ENCODE assay signal across 1 cellular context in genomic region chr17:76442341-76443338, GRCh38.
A peak's percentile ranks its signal among the peaks of the same experiment; 100 is the strongest.
TF ChIP-seq lines count a peak whose summit lies in the region.

No MANE protein-coding gene starts in this region.

TF ChIP-seq in K562, 482 proteins besides CTCF, POLR2A, EP300 and RAD21 (continued from another document and continues in another):
- TF ChIP-seq NR0B1 (IDR thresholded peaks at IDR 0.05; ENCODE audit: partially characterized antibody) = no peak
- 0 out of 2 replicates have a peak, but pooled peaks have one; percentile 12 for TF ChIP-seq CEBPB (tag; IDR thresholded peaks at IDR 0.05)
- no peak for TF ChIP-seq SMARCE1 (IDR thresholded peaks at IDR 0.05)
- TF ChIP-seq, protein P1, sequence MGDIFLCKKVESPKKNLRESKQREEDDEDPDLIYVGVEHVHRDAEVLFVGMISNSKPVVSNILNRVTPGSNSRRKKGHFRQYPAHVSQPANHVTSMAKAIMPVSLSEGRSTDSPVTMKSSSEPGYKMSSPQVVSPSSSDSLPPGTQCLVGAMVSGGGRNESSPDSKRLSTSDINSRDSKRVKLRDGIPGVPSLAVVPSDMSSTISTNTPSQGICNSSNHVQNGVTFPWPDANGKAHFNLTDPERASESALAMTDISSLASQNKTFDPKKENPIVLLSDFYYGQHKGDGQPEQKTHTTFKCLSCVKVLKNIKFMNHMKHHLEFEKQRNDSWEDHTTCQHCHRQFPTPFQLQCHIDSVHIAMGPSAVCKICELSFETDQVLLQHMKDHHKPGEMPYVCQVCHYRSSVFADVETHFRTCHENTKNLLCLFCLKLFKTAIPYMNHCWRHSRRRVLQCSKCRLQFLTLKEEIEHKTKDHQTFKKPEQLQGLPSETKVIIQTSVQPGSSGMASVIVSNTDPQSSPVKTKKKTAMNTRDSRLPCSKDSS (IDR thresholded peaks at IDR 0.05; ENCODE audit: low read depth, partially characterized antibody) = no peak
- no peak for TF ChIP-seq RBM14 (IDR thresholded peaks at IDR 0.05; ENCODE audit: borderline replicate concordance, insufficient read depth, low read depth, low read length)
- TF ChIP-seq ZNF12 (CRISPR knock-in tag; IDR thresholded peaks at IDR 0.05) = no peak
- no peak for TF ChIP-seq CBX1 (IDR thresholded peaks at IDR 0.05; ENCODE audit: low read depth)
- TF ChIP-seq TEAD2 (tag; IDR thresholded peaks at IDR 0.05) = no peak
- TF ChIP-seq KDM5B (IDR thresholded peaks at IDR 0.05; ENCODE audit: insufficient replicate concordance, low read depth, low read length) = no peak
- TF ChIP-seq, protein P2, sequence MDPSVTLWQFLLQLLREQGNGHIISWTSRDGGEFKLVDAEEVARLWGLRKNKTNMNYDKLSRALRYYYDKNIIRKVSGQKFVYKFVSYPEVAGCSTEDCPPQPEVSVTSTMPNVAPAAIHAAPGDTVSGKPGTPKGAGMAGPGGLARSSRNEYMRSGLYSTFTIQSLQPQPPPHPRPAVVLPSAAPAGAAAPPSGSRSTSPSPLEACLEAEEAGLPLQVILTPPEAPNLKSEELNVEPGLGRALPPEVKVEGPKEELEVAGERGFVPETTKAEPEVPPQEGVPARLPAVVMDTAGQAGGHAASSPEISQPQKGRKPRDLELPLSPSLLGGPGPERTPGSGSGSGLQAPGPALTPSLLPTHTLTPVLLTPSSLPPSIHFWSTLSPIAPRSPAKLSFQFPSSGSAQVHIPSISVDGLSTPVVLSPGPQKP (CRISPR knock-in tag; IDR thresholded peaks at IDR 0.05) = no peak
- TF ChIP-seq LEF1 (IDR thresholded peaks at IDR 0.05) = 0 out of 2 replicates have a peak, but pooled peaks have one; percentile 30
- TF ChIP-seq PHF8 (IDR thresholded peaks at IDR 0.05; ENCODE audit: borderline replicate concordance, low read length) = no peak
- no peak for TF ChIP-seq ZEB2 (IDR thresholded peaks at IDR 0.05)
- TF ChIP-seq ZNF511 (CRISPR knock-in tag; IDR thresholded peaks at IDR 0.05) = no peak
- no peak for TF ChIP-seq TRIM28 (IDR thresholded peaks at IDR 0.05)
- no peak for TF ChIP-seq GTF2A2 (tag; IDR thresholded peaks at IDR 0.05)
- TF ChIP-seq USF1 (CRISPR knock-in tag; IDR thresholded peaks at IDR 0.05) = no peak
- no peak for TF ChIP-seq ATF2 (CRISPR knock-in tag; IDR thresholded peaks at IDR 0.05)
- no peak for TF ChIP-seq ZNF232 (CRISPR knock-in tag; IDR thresholded peaks at IDR 0.05)
- TF ChIP-seq OTX1 (CRISPR knock-in tag; IDR thresholded peaks at IDR 0.05) = no peak
- TF ChIP-seq, protein P3, sequence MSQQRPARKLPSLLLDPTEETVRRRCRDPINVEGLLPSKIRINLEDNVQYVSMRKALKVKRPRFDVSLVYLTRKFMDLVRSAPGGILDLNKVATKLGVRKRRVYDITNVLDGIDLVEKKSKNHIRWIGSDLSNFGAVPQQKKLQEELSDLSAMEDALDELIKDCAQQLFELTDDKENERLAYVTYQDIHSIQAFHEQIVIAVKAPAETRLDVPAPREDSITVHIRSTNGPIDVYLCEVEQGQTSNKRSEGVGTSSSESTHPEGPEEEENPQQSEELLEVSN (IDR thresholded peaks at IDR 0.05; ENCODE audit: borderline replicate concordance in 1 of 2, extremely low read depth in 1 of 2, insufficient read depth in 1 of 2, insufficient read length in 1 of 2, low read depth in 1 of 2, low read length in 1 of 2, poor library complexity in 1 of 2, severe bottlenecking in 1 of 2) = peak in 1 of 2 experiments; percentile 28
- TF ChIP-seq NONO (IDR thresholded peaks at IDR 0.05; ENCODE audit: low read depth in 2 of 2, low read length in 1 of 2) = no peak
- TF ChIP-seq, protein P4, sequence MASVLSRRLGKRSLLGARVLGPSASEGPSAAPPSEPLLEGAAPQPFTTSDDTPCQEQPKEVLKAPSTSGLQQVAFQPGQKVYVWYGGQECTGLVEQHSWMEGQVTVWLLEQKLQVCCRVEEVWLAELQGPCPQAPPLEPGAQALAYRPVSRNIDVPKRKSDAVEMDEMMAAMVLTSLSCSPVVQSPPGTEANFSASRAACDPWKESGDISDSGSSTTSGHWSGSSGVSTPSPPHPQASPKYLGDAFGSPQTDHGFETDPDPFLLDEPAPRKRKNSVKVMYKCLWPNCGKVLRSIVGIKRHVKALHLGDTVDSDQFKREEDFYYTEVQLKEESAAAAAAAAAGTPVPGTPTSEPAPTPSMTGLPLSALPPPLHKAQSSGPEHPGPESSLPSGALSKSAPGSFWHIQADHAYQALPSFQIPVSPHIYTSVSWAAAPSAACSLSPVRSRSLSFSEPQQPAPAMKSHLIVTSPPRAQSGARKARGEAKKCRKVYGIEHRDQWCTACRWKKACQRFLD (CRISPR knock-in tag; IDR thresholded peaks at IDR 0.05) = 0 out of 2 replicates have a peak, but pooled peaks have one; percentile 31
- TF ChIP-seq NFE2L1 (tag; IDR thresholded peaks at IDR 0.05; ENCODE audit: borderline replicate concordance, low read depth) = no peak
- TF ChIP-seq, protein P5, sequence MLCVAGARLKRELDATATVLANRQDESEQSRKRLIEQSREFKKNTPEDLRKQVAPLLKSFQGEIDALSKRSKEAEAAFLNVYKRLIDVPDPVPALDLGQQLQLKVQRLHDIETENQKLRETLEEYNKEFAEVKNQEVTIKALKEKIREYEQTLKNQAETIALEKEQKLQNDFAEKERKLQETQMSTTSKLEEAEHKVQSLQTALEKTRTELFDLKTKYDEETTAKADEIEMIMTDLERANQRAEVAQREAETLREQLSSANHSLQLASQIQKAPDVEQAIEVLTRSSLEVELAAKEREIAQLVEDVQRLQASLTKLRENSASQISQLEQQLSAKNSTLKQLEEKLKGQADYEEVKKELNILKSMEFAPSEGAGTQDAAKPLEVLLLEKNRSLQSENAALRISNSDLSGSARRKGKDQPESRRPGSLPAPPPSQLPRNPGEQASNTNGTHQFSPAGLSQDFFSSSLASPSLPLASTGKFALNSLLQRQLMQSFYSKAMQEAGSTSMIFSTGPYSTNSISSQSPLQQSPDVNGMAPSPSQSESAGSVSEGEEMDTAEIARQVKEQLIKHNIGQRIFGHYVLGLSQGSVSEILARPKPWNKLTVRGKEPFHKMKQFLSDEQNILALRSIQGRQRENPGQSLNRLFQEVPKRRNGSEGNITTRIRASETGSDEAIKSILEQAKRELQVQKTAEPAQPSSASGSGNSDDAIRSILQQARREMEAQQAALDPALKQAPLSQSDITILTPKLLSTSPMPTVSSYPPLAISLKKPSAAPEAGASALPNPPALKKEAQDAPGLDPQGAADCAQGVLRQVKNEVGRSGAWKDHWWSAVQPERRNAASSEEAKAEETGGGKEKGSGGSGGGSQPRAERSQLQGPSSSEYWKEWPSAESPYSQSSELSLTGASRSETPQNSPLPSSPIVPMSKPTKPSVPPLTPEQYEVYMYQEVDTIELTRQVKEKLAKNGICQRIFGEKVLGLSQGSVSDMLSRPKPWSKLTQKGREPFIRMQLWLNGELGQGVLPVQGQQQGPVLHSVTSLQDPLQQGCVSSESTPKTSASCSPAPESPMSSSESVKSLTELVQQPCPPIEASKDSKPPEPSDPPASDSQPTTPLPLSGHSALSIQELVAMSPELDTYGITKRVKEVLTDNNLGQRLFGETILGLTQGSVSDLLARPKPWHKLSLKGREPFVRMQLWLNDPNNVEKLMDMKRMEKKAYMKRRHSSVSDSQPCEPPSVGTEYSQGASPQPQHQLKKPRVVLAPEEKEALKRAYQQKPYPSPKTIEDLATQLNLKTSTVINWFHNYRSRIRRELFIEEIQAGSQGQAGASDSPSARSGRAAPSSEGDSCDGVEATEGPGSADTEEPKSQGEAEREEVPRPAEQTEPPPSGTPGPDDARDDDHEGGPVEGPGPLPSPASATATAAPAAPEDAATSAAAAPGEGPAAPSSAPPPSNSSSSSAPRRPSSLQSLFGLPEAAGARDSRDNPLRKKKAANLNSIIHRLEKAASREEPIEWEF (CRISPR knock-in tag; IDR thresholded peaks at IDR 0.05) = no peak
- TF ChIP-seq GATAD2A (IDR thresholded peaks at IDR 0.05) = no peak
- no peak for TF ChIP-seq RBM15 (IDR thresholded peaks at IDR 0.05; ENCODE audit: insufficient read depth, low read length)
- TF ChIP-seq ZNF263 (CRISPR knock-in tag; IDR thresholded peaks at IDR 0.05; ENCODE audit: borderline replicate concordance) = no peak
- no peak for TF ChIP-seq NRF1 (conservative IDR thresholded peaks at IDR 0.05 in 1 of 2, IDR thresholded peaks at IDR 0.05 in 1 of 2)
- no peak for TF ChIP-seq GABPB1 (CRISPR knock-in tag; IDR thresholded peaks at IDR 0.05)
- 0 out of 2 replicates have a peak, but pooled peaks have one; percentile 32 for TF ChIP-seq MIER1 (IDR thresholded peaks at IDR 0.05; ENCODE audit: low read depth)
- TF ChIP-seq MBD2 (IDR thresholded peaks at IDR 0.05; ENCODE audit: borderline replicate concordance, low read depth) = no peak; the same call in 1 of the 2 replicates
- no peak for TF ChIP-seq MNT (conservative IDR thresholded peaks at IDR 0.05)
- TF ChIP-seq BACH1 (tag; IDR thresholded peaks at IDR 0.05) = peak; percentile 81
- TF ChIP-seq NR2F6 (CRISPR knock-in tag; IDR thresholded peaks at IDR 0.05) = no peak
- TF ChIP-seq, protein P6, sequence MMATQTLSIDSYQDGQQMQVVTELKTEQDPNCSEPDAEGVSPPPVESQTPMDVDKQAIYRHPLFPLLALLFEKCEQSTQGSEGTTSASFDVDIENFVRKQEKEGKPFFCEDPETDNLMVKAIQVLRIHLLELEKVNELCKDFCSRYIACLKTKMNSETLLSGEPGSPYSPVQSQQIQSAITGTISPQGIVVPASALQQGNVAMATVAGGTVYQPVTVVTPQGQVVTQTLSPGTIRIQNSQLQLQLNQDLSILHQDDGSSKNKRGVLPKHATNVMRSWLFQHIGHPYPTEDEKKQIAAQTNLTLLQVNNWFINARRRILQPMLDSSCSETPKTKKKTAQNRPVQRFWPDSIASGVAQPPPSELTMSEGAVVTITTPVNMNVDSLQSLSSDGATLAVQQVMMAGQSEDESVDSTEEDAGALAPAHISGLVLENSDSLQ (IDR thresholded peaks at IDR 0.05) = 0 out of 2 replicates have a peak, but pooled peaks have one; percentile 4
- TF ChIP-seq ZNF589 (CRISPR knock-in tag; IDR thresholded peaks at IDR 0.05; ENCODE audit: low read depth) = no peak
- no peak; a peak in 1 of 4 replicates for TF ChIP-seq KDM1A (IDR thresholded peaks at IDR 0.05)
- no peak for TF ChIP-seq BDP1 (IDR thresholded peaks at IDR 0.05; ENCODE audit: insufficient read depth, insufficient read length)
- no peak for TF ChIP-seq UBTF (IDR thresholded peaks at IDR 0.05; ENCODE audit: borderline replicate concordance in 1 of 2, low read depth in 2 of 2, low read length in 2 of 2)
